In genomic region chr1:181640959-181641358, GRCh38 we compare ENCODE assay signal across 24 cellular contexts.
DNase-seq lines count a peak whose midpoint lies in the region; ATAC-seq and TF ChIP-seq lines count a peak whose summit lies in the region.
"Had no signal": no experiment of that assay in that cellular context is flagged by ENCODE, and none has a peak within 500 bp of the region (broad histone marks: within the 10 kb centered on the region; RNA-seq: fewer than 3 reads in every experiment).

No MANE protein-coding gene starts in this region.

- no peak for TF ChIP-seq EP300 in upper lobe of left lung (IDR thresholded peaks at IDR 0.05)

- no peaks in the 10 kb centered on the region for H3K9me3 ChIP-seq in upper lobe of left lung
- H3K9me3 ChIP-seq: HAP-1, MG63, SJSA1 had no signal

- no peak for TF ChIP-seq CTCF in upper lobe of left lung (IDR thresholded peaks at IDR 0.05)

- no peaks in the 10 kb centered on the region for H3K36me3 ChIP-seq in upper lobe of left lung
- H3K36me3 ChIP-seq: HAP-1, MG63, SJSA1 had no signal

- ATAC-seq in GM18861 (IDR thresholded peaks at IDR 0.05; ENCODE audit: unreplicated experiment) (no peak), upper lobe of left lung (ENCODE audit: low FRiP score in 2 of 2) (no peak)

- H3K4me3 ChIP-seq in upper lobe of left lung = no peak overlapping the region
- H3K4me3 ChIP-seq: HAP-1, MG63, PC-9, SJSA1 had no signal

- H3K27ac ChIP-seq in upper lobe of left lung = no peak overlapping the region
- H3K27ac ChIP-seq: 22Rv1, PC-9, SJSA1 had no signal

- H3K4me1 ChIP-seq in upper lobe of left lung = no peaks in the 10 kb centered on the region
- H3K4me1 ChIP-seq: HAP-1, SJSA1 had no signal

- WGBS in upper lobe of left lung, 2 donors = 53 to 76% methylated on average over 3 of the region's 3 CpGs

- H3K27me3 ChIP-seq in upper lobe of left lung = no peaks in the 10 kb centered on the region
- H3K27me3 ChIP-seq: SJSA1 had no signal

- TF ChIP-seq POLR2A in upper lobe of left lung (IDR thresholded peaks at IDR 0.05) = no peak

- DNase-seq in DMS153 treated with DMSO at 0.1 percent for 48 hours (lab: John Stamatoyannopoulos, UW; ENCODE audit: unreplicated experiment) (peak; percentile 8), DMS153 (lab: John Stamatoyannopoulos, UW) (no peak), NCI-H510A treated with DMSO at 0.1 percent for 48 hours (lab: John Stamatoyannopoulos, UW) (peak; percentile 71), NCI-H510A (lab: John Stamatoyannopoulos, UW) (no peak), NCI-H345 treated with DMSO at 0.1 percent for 48 hours (lab: John Stamatoyannopoulos, UW; ENCODE audit: unreplicated experiment) (peak; percentile 2), upper lobe of left lung (no peak), AML-193 (lab: John Stamatoyannopoulos, UW) (no peak)
- DNase-seq: DND-41, GOT3, HFFc6, IMR-90, KG1, MG63, NCI-H1436 treated with DMSO at 0.1 percent for 48 hours, NCI-H2029 treated with DMSO at 0.1 percent for 48 hours, NCI-H82, PC-9, Right ventricle myocardium superior, RPMI8226, T-helper 2 cell had no signal

Comparison
In these comparisons a context has a peak if more than half of its experiments do, and no peak if none do; other contexts are left out.
1. DNase-seq: peak in DMS153 treated with DMSO at 0.1 percent for 48 hours (single experiment), NCI-H510A treated with DMSO at 0.1 percent for 48 hours (single experiment) and NCI-H345 treated with DMSO at 0.1 percent for 48 hours (single experiment); none in DMS153 (single experiment), NCI-H510A (single experiment), upper lobe of left lung (0 of 2) and AML-193 (0 of 2).